In the genomic region with DNA sequence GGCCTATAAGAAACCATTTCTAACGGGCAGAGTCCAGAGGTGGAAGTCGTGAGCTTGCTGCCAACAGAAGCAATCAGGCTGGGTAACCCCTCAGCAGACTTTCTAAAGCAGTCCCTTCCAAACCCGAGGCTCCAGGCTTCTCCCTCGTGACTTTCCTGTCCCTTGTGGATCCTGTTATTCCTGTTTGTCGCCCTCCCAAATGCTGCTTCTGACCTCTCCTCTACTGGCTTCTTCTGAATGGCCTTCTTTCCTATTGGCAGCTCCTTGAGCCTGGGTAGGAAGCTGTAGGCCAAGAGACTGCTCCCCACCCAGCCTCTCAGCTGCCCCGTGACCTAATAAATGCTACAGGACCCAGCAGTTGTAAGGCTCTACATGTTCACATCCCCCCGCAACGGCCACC, we compare ENCODE assay signal across 17 cellular contexts. TPM values are rescaled to one million over a fixed set of nuclear protein-coding genes. Genes with fewer than 3 reads are reported as not detected.
DNase-seq lines count a peak whose midpoint lies in the region; ATAC-seq and TF ChIP-seq lines count a peak whose summit lies in the region.
"Had no signal": no experiment of that assay in that cellular context is flagged by ENCODE, and none has a peak within 500 bp of the region (broad histone marks: within the 10 kb centered on the region; RNA-seq: fewer than 3 reads in every experiment).

No MANE protein-coding gene starts in this region.

- no peaks in the 10 kb centered on the region for H3K79me1 ChIP-seq in H9 (ENCODE audit: insufficient read depth, low read depth, low read length, poor library complexity, severe bottlenecking)

- no peak overlapping the region for H3K14ac ChIP-seq in H9 (ENCODE audit: insufficient read depth, low read length)

- H4K8ac ChIP-seq in H9 (replicated peaks; ENCODE audit: insufficient read length, low read depth, low read length): no peak overlapping the region

- H3K4ac ChIP-seq in H9 (ENCODE audit: low read depth, low read length): no peak overlapping the region

- H3K4me2 ChIP-seq in H9 (ENCODE audit: insufficient read depth, insufficient read length, low read length): no peak overlapping the region

- H2BK120ac ChIP-seq in H9 (ENCODE audit: low read depth, low read length, poor library complexity, severe bottlenecking): no peak overlapping the region

- DNase-seq in H9 (no peak), left lung (no peak), NCI-H2081 treated with DMSO at 0.1 percent for 48 hours (lab: John Stamatoyannopoulos, UW) (no peak), NCI-H69 (lab: John Stamatoyannopoulos, UW) (no peak), RKO (ENCODE audit: low spot score) (no peak)
- DNase-seq: activated CD8-positive, alpha-beta memory T cell treated with anti-CD3 and anti-CD28 coated beads, Interleukin-2, amount 10 ng/mL, durations not matched to agents 7 days and 5 days; activated gamma-delta T cell; COR-L47; heart right ventricle; NCI-H1417 treated with DMSO at 0.1 percent for 48 hours; NK-92 treated with Interleukin-12 subunit alpha and Interleukin-12 subunit beta, amount 100 ng/mL, for 24 hours; pancreas; SHP77 had no signal

- no peak overlapping the region for H2BK12ac ChIP-seq in H9 (ENCODE audit: insufficient read length, low read depth, low read length)

- no peak overlapping the region for H2AFZ ChIP-seq in H9 (ENCODE audit: low read length)

- H4K5ac ChIP-seq in H9 (ENCODE audit: insufficient read length, low read depth, low read length): no peak overlapping the region

- H2BK15ac ChIP-seq in H9 (ENCODE audit: low read depth, low read length): no peak overlapping the region

- no peaks in the 10 kb centered on the region for H3K79me2 ChIP-seq in H9 (ENCODE audit: insufficient read depth, low read length)

- no peaks in the 10 kb centered on the region for H3K27me3 Mint-ChIP-seq in H9 (ENCODE audit: low read depth)
- H3K27me3 Mint-ChIP-seq: activated CD8-positive, alpha-beta memory T cell treated with anti-CD3 and anti-CD28 coated beads, Interleukin-2, amount 10 ng/mL, durations not matched to agents 7 days and 5 days had no signal

- H3K9ac ChIP-seq in H9 (ENCODE audit: extremely low read depth, insufficient read length, low read length): no peak overlapping the region

- H3K56ac ChIP-seq in H9 (ENCODE audit: insufficient read length, low read depth, low read length): no peak overlapping the region

- H3K23me2 ChIP-seq in H9 (ENCODE audit: insufficient read length, low read depth, low read length, poor library complexity, severe bottlenecking): no peaks in the 10 kb centered on the region

- intact Hi-C loops in left lung (cut with DNase I): no loop called here

- no peaks in the 10 kb centered on the region for H4K20me1 ChIP-seq in H9 (ENCODE audit: control insufficient read depth, insufficient read depth, insufficient read length)

- H3K36me3 Mint-ChIP-seq in H9 (ENCODE audit: insufficient read depth in 1 of 3, low read depth in 3 of 3): peaks cover 5 to 55% (median 48%) of the 10 kb centered on the region in 3 experiments; a peak in 6 of 7 replicates
- H3K36me3 Mint-ChIP-seq: activated CD8-positive, alpha-beta memory T cell treated with anti-CD3 and anti-CD28 coated beads, Interleukin-2, amount 10 ng/mL, durations not matched to agents 7 days and 5 days had no signal

- no peak overlapping the region for H3K27ac ChIP-seq in H9 (ENCODE audit: insufficient read length, low read depth, low read length)
- H3K27ac ChIP-seq in angular gyrus (ENCODE audit: low read depth, low read length): peak overlapping the region; percentile 12
- peak overlapping the region; percentile 7 to 33 for H3K27ac ChIP-seq in left lung
- H3K27ac ChIP-seq in temporal lobe (ENCODE audit: low read depth, low read length): peak overlapping the region; percentile 21
- H3K27ac ChIP-seq: pancreas had no signal

- no peak overlapping the region for H3K23ac ChIP-seq in H9 (ENCODE audit: insufficient read length, low read depth, low read length)

- peak overlapping the region in 1 of 2 experiments; percentile 38; a peak in 2 of 5 replicates for H3K4me3 Mint-ChIP-seq in H9
- H3K4me3 Mint-ChIP-seq: activated CD8-positive, alpha-beta memory T cell treated with anti-CD3 and anti-CD28 coated beads, Interleukin-2, amount 10 ng/mL, durations not matched to agents 7 days and 5 days had no signal

- peaks cover 16 to 27% of the 10 kb centered on the region in 2 experiments for H3K4me1 Mint-ChIP-seq in H9
- H3K4me1 Mint-ChIP-seq: activated CD8-positive, alpha-beta memory T cell treated with anti-CD3 and anti-CD28 coated beads, Interleukin-2, amount 10 ng/mL, durations not matched to agents 7 days and 5 days had no signal

- ATAC-seq in left lung (peak; percentile 27), HG03342 (IDR thresholded peaks at IDR 0.05; ENCODE audit: unreplicated experiment) (no peak)
- ATAC-seq: activated CD8-positive, alpha-beta memory T cell treated with anti-CD3 and anti-CD28 coated beads, Interleukin-2, amount 10 ng/mL, durations not matched to agents 7 days and 5 days; GM12878; pancreas had no signal

- no peaks in the 10 kb centered on the region; a peak in 2 of 5 replicates for H3K9me3 Mint-ChIP-seq in H9

- no peak overlapping the region for H2BK5ac ChIP-seq in H9 (ENCODE audit: insufficient read length, low read length)

- H3K4me1 ChIP-seq in H9 (ENCODE audit: insufficient read depth, low read length) (no peaks in the 10 kb centered on the region), left lung (peaks cover 16 to 43% of the 10 kb centered on the region in 2 donors)

- H3K9me3 ChIP-seq in H9 (ENCODE audit: control insufficient read depth, low read depth, low read length) (no peaks in the 10 kb centered on the region), left lung (no peaks in the 10 kb centered on the region)
- H3K9me3 ChIP-seq: heart right ventricle, pancreas had no signal

- H2AK5ac ChIP-seq in H9 (ENCODE audit: insufficient read length, low read length): no peak overlapping the region

- H4K91ac ChIP-seq in H9 (ENCODE audit: insufficient read length, low read depth, low read length): no peak overlapping the region

- no CpG with 5 or more reads among the region's 8 CpGs for WGBS in H9 (ENCODE audit: extremely low coverage, insufficient read length, low lambda C conversion rate)

- peak overlapping the region; percentile 17 to 72 (median 37); a peak in 3 of 7 replicates for H3K27ac Mint-ChIP-seq in H9
- H3K27ac Mint-ChIP-seq: activated CD8-positive, alpha-beta memory T cell treated with anti-CD3 and anti-CD28 coated beads, Interleukin-2, amount 10 ng/mL, durations not matched to agents 7 days and 5 days had no signal

- H3K4me3 ChIP-seq in left lung: no peak overlapping the region
- H3K4me3 ChIP-seq: GM12878, heart right ventricle, pancreas had no signal

- no peak overlapping the region for H2BK20ac ChIP-seq in H9 (ENCODE audit: low read depth, low read length, poor library complexity, severe bottlenecking)

- TF ChIP-seq CTCF in H9 (conservative IDR thresholded peaks at IDR 0.05) (no peak), left lung (IDR thresholded peaks at IDR 0.05) (no peak)

- no peak overlapping the region for H3K18ac ChIP-seq in H9 (ENCODE audit: insufficient read length, low read depth, low read length)

- H3K27me3 ChIP-seq in H9 (ENCODE audit: insufficient read depth, low read length) (no peaks in the 10 kb centered on the region), left lung (no peaks in the 10 kb centered on the region)
- H3K27me3 ChIP-seq: heart right ventricle, pancreas had no signal

- H3T11ph ChIP-seq in H9 (ENCODE audit: low read length): no peak overlapping the region

- peaks cover 0 to 52% of the 10 kb centered on the region in 2 donors for H3K36me3 ChIP-seq in left lung
- H3K36me3 ChIP-seq: pancreas had no signal

RNA-seq across cellular contexts. Expression of a gene that starts 35.0 kb away (rescaled TPM):
- 5.8 and 6.7 TPM in 2 replicates for total RNA-seq in H9 (2021)
- 10 to 100 TPM; 12.1 to 17.1 TPM for total RNA-seq in left lung
- 2.0 TPM for total RNA-seq in temporal lobe

RNA-seq across cellular contexts. Expression of a gene that starts 36.0 kb away (rescaled TPM):
- total RNA-seq in H9 (2021) (51.7 and 58.5 TPM in 2 replicates), left lung (10 to 100 TPM; 84.5 to 98.3 TPM), temporal lobe (9.3 TPM)

RNA-seq across cellular contexts. Expression of a gene that starts 55.2 kb away (rescaled TPM):
- total RNA-seq in H9 (2021) (22.1 and 24.1 TPM in 2 replicates), left lung (10 to 100 TPM; 30.9 to 39.0 TPM), temporal lobe (20.9 TPM)
